Comparison of ENCODE assay signal across 14 cellular contexts in the genomic region with DNA sequence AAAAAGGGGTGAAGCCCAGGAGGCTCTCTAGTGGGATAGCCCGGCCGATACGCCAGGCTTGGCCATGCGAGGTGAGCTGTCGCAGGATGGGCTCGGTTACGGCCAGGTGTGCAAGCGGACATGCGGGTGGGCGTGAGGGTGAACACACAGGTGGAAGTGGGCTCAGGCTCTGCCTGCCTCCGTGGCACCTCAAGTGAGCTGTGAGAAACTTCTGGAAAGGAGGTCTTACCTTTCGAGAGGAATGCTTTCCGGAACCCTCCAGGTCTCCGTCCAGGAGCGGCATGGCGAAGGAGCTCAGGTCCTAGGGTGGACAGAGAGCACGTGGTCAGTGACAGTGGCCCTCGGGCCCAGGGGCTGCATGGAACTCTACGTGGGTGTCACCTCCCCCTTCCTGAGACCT.
DNase-seq lines count a peak whose midpoint lies in the region; ATAC-seq, FAIRE-seq and TF ChIP-seq lines count a peak whose summit lies in the region.
"Had no signal": no experiment of that assay in that cellular context is flagged by ENCODE, and none has a peak within 500 bp of the region (broad histone marks: within the 10 kb centered on the region; RNA-seq: fewer than 3 reads in every experiment).

No MANE protein-coding gene starts in this region.

- no peak overlapping the region for H3K14ac ChIP-seq in neuronal stem cell (ENCODE audit: low read length)

- no peak overlapping the region for H3K4ac ChIP-seq in neuronal stem cell (ENCODE audit: low read length)

- H2BK120ac ChIP-seq in neuronal stem cell (ENCODE audit: low read depth, low read length) = no peak overlapping the region

- no peaks in the 10 kb centered on the region for H3K79me1 ChIP-seq in neuronal stem cell (ENCODE audit: low read depth, low read length)

- H3K9me3 ChIP-seq in kidney (ENCODE audit: control insufficient read depth in 1 of 2, low read length in 2 of 2) (no peaks in the 10 kb centered on the region), neuronal stem cell (replicated peaks in 1 of 2; ENCODE audit: control insufficient read depth in 2 of 2, insufficient read depth in 1 of 2, low read depth in 1 of 2, low read length in 2 of 2) (no peaks in the 10 kb centered on the region)

- no peak overlapping the region for H3K23ac ChIP-seq in neuronal stem cell (ENCODE audit: low read depth, low read length, poor library complexity)

- H4K8ac ChIP-seq in neuronal stem cell (ENCODE audit: low read depth, low read length) = no peak overlapping the region

- peak; percentile 10 for DNase-seq in left cardiac atrium
- DNase-seq in left ventricle myocardium superior = no peak
- DNase-seq in kidney = peak; percentile 67
- no peak for DNase-seq in neuronal stem cell (ENCODE audit: low spot score)
- DNase-seq: 8988T, AML-193, DMS53, GF-D8, GOT3, H9 had no signal

- no peak for TF ChIP-seq CTCF in kidney (IDR thresholded peaks at IDR 0.05; ENCODE audit: borderline replicate concordance, extremely low read depth, insufficient read depth)

- no peak overlapping the region for H2AFZ ChIP-seq in neuronal stem cell (ENCODE audit: low read length)

- H3K27me3 ChIP-seq in neuronal stem cell (ENCODE audit: control insufficient read depth in 3 of 3, insufficient read depth in 3 of 3, low read depth in 1 of 3, low read length in 3 of 3) = peaks cover 0 to 32% (median 5%) of the 10 kb centered on the region in 3 experiments
- H3K27me3 ChIP-seq: BLaER1 had no signal

- intact Hi-C loops in left cardiac atrium (cut with DNase I) = loop anchor here in 1 of 2 donors (10.0 kb wide), 1 partner anchor 89 kb away; the partner anchor contains the start of gene PRKAG2
- intact Hi-C loops in left ventricle myocardium superior (cut with micrococcal nuclease) = no loop called here
- intact Hi-C loops in kidney (cut with DNase I) = loop anchor here (10.0 kb wide), 1 partner anchor 149 kb away; no protein-coding TSS in a partner anchor

- H3K36me3 ChIP-seq in kidney (ENCODE audit: control insufficient read depth in 1 of 2, insufficient read depth in 2 of 2, low read length in 2 of 2) (no peaks in the 10 kb centered on the region), neuronal stem cell (replicated peaks in 1 of 2; ENCODE audit: control insufficient read depth in 2 of 2, insufficient read depth in 2 of 2, low read length in 2 of 2) (no peaks in the 10 kb centered on the region)

- H3K4me3 ChIP-seq in kidney (ENCODE audit: low read length in 2 of 2) (no peak overlapping the region), neuronal stem cell (ENCODE audit: low read length in 2 of 2) (no peak overlapping the region)
- H3K4me3 ChIP-seq: BLaER1 had no signal

- no peak overlapping the region for H2BK15ac ChIP-seq in neuronal stem cell (ENCODE audit: low read length)

- ATAC-seq in left cardiac atrium (no peak), left ventricle myocardium superior (no peak), GM19035 (IDR thresholded peaks at IDR 0.05; ENCODE audit: unreplicated experiment) (no peak), HG02870 (IDR thresholded peaks at IDR 0.05; ENCODE audit: unreplicated experiment) (no peak), GM18861 (IDR thresholded peaks at IDR 0.05; ENCODE audit: unreplicated experiment) (no peak)

- H3K18ac ChIP-seq in neuronal stem cell (ENCODE audit: low read length) = peak overlapping the region; percentile 0

- FAIRE-seq in kidney (lab: Jason Lieb, UNC) = no peak

- no peak overlapping the region for H2BK12ac ChIP-seq in neuronal stem cell (ENCODE audit: low read length)

- H3K9ac ChIP-seq in kidney (ENCODE audit: low read length in 2 of 2) (no peak overlapping the region), neuronal stem cell (ENCODE audit: low read depth, low read length, poor library complexity) (no peak overlapping the region)
- H3K9ac ChIP-seq: BLaER1 had no signal

- H2AK5ac ChIP-seq in neuronal stem cell (ENCODE audit: low read depth, low read length) = no peak overlapping the region

- no peak overlapping the region for H4K91ac ChIP-seq in neuronal stem cell (ENCODE audit: low read depth, low read length, poor library complexity)

- no peak overlapping the region for H2BK5ac ChIP-seq in neuronal stem cell (ENCODE audit: low read length)

- H3K4me1 ChIP-seq in kidney (ENCODE audit: control insufficient read depth in 1 of 2, insufficient read depth in 1 of 2, low read depth in 1 of 2, low read length in 2 of 2) (peaks cover 0 to 6% of the 10 kb centered on the region in 2 donors), neuronal stem cell (ENCODE audit: control insufficient read depth in 2 of 2, insufficient read depth in 1 of 2, low read depth in 1 of 2, low read length in 2 of 2) (peaks cover 0 to 2% of the 10 kb centered on the region in 2 donors)

- no peak overlapping the region for H3K4me2 ChIP-seq in neuronal stem cell (ENCODE audit: insufficient read depth, low read length, poor library complexity, severe bottlenecking)
- H3K4me2 ChIP-seq: BLaER1 had no signal

- no CpG with 5 or more reads among the region's 19 CpGs for WGBS in neuronal stem cell (ENCODE audit: extremely low coverage in 2 of 2, insufficient read length in 2 of 2, insufficient replicate concordance in 1 of 2), 2 donors

- H3K27ac ChIP-seq in kidney (ENCODE audit: low read depth in 2 of 2, low read length in 2 of 2) (no peak overlapping the region), neuronal stem cell (replicated peaks; ENCODE audit: low read length) (no peak overlapping the region)
- H3K27ac ChIP-seq: BLaER1 had no signal

Comparison
In these comparisons a context has a peak if more than half of its experiments do, and no peak if none do; other contexts are left out.
1. DNase-seq: peak in left cardiac atrium (single experiment) and kidney (single experiment); none in left ventricle myocardium superior (single experiment) and neuronal stem cell (single experiment).